1 cellular context compared by ENCODE assay signal in the genomic region with DNA sequence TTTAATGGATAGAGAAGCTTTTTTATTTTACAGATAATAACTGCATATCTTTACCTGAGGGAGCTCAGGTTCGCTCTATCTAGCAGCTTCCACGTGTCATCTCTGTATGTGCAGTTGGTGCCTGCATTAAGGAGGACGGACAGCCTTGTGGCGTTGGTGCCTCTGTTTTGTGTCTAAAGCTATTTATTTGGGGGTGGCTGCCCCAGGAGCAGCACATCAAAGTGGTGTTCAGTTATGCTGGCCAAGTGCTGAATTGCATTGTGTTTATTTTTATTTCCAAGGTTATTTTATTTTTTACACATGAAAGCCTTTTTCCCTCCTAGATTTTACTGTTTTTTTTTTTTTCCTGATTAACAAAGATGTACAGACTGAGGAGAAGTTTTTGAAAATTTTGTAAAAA.
TF ChIP-seq lines count a peak whose summit lies in the region.

No MANE protein-coding gene starts in this region.

TF ChIP-seq in K562, 482 proteins besides CTCF, POLR2A, EP300 and RAD21 (continued from another document):
- TF ChIP-seq, protein P1, sequence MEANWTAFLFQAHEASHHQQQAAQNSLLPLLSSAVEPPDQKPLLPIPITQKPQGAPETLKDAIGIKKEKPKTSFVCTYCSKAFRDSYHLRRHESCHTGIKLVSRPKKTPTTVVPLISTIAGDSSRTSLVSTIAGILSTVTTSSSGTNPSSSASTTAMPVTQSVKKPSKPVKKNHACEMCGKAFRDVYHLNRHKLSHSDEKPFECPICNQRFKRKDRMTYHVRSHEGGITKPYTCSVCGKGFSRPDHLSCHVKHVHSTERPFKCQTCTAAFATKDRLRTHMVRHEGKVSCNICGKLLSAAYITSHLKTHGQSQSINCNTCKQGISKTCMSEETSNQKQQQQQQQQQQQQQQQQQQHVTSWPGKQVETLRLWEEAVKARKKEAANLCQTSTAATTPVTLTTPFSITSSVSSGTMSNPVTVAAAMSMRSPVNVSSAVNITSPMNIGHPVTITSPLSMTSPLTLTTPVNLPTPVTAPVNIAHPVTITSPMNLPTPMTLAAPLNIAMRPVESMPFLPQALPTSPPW (CRISPR knock-in tag; IDR thresholded peaks at IDR 0.05) = 0 out of 2 replicates have a peak, but pooled peaks have one; percentile 19
- TF ChIP-seq, protein P2, sequence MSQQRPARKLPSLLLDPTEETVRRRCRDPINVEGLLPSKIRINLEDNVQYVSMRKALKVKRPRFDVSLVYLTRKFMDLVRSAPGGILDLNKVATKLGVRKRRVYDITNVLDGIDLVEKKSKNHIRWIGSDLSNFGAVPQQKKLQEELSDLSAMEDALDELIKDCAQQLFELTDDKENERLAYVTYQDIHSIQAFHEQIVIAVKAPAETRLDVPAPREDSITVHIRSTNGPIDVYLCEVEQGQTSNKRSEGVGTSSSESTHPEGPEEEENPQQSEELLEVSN (IDR thresholded peaks at IDR 0.05; ENCODE audit: borderline replicate concordance in 1 of 2, extremely low read depth in 1 of 2, insufficient read depth in 1 of 2, insufficient read length in 1 of 2, low read depth in 1 of 2, low read length in 1 of 2, poor library complexity in 1 of 2, severe bottlenecking in 1 of 2) = peak in 1 of 2 experiments; percentile 31
- TF ChIP-seq MCM2 (IDR thresholded peaks at IDR 0.05; ENCODE audit: low read depth) = no peak
